In genomic region chr9:69678843-69679538, GRCh38 we compare ENCODE assay signal across 1 cellular context.
TF ChIP-seq lines count a peak whose summit lies in the region.

No MANE protein-coding gene starts in this region.

TF ChIP-seq in HepG2, 621 proteins besides CTCF, POLR2A, EP300 and RAD21 (continued from another document):
- TF ChIP-seq KDM2A (CRISPR knock-in tag; IDR thresholded peaks at IDR 0.05; ENCODE audit: borderline replicate concordance, low read depth) (no peak), REPIN1 (CRISPR knock-in tag; IDR thresholded peaks at IDR 0.05; ENCODE audit: borderline replicate concordance, low read depth) (no peak), TBP (CRISPR knock-in tag; IDR thresholded peaks at IDR 0.05) (no peak), ATAD3A (CRISPR knock-in tag; IDR thresholded peaks at IDR 0.05) (no peak), ATM (IDR thresholded peaks at IDR 0.05; ENCODE audit: borderline replicate concordance) (no peak)
